Comparison of ENCODE assay signal across 14 cellular contexts in the genomic region with DNA sequence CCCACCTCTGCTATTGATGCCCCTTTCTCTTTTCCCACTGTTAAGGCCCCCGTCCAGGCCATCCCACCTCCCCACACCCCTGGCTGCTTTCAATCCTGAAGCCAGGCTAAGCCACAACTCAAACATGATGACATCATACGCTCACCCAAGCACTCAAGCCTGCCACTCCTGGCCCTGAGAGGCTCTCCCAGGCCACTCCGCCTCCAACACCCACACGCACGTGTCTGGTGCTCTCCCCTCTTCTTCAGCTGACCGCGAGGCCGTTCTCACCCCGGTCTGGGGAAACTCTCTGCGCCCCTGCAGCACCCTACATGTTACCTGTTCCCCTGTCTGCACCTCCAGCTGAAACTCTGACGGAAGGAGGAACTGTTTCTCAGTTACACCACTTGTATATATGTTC. TPM values are rescaled to one million over a fixed set of nuclear protein-coding genes. Genes with fewer than 3 reads are reported as not detected.
DNase-seq lines count a peak whose midpoint lies in the region; ATAC-seq and TF ChIP-seq lines count a peak whose summit lies in the region.
"Had no signal": no experiment of that assay in that cellular context is flagged by ENCODE, and none has a peak within 500 bp of the region (broad histone marks: within the 10 kb centered on the region; RNA-seq: fewer than 3 reads in every experiment).

No MANE protein-coding gene starts in this region.

- H3K4me3 Mint-ChIP-seq in activated CD4-positive, alpha-beta memory T cell treated with anti-CD3 and anti-CD28 coated beads for 36 hours, result no peak overlapping the region
- H3K4me3 Mint-ChIP-seq in effector memory CD8-positive, alpha-beta T cell, result peak overlapping the region in 1 of 2 donors; percentile 42

- peaks cover 0 to 95% (median 46%) of the 10 kb centered on the region in 12 donors for H3K4me1 ChIP-seq in heart left ventricle
- H3K4me1 ChIP-seq in right atrium auricular region, result peaks cover 0 to 44% of the 10 kb centered on the region in 2 donors
- H3K4me1 ChIP-seq in lower lobe of right lung, result peaks cover 87% of the 10 kb centered on the region
- peaks cover 67% of the 10 kb centered on the region for H3K4me1 ChIP-seq in upper lobe of right lung

- POLR2A ChIA-PET in activated CD4-positive, alpha-beta memory T cell treated with anti-CD3 and anti-CD28 coated beads for 36 hours (lab: Charles Lee), result no interaction called here

- intact Hi-C loops in heart left ventricle (cut with DNase I) (loop anchor here in 1 of 10 donors (10.0 kb wide), 1 partner anchor 75 kb away; a partner anchor contains a TSS), lower lobe of right lung (cut with DNase I) (no loop called here), upper lobe of right lung (cut with DNase I) (no loop called here)
- intact Hi-C loops in activated CD4-positive, alpha-beta memory T cell treated with anti-CD3 and anti-CD28 coated beads for 36 hours (cut with micrococcal nuclease), result no loop called here

- no peak for TF ChIP-seq POLR2A in heart left ventricle (IDR thresholded peaks at IDR 0.05)

- ATAC-seq in heart left ventricle (peak in 3 of 4 donors; percentile 38 to 59 (median 48)), lower lobe of right lung (peak; percentile 56 to 74), upper lobe of right lung (peak; percentile 41)
- ATAC-seq in effector memory CD8-positive, alpha-beta T cell (replicated peaks), result no peak

- H3K27ac Mint-ChIP-seq in activated CD4-positive, alpha-beta memory T cell treated with anti-CD3 and anti-CD28 coated beads for 36 hours, result peak overlapping the region; percentile 55
- H3K27ac Mint-ChIP-seq in effector memory CD8-positive, alpha-beta T cell, result peak overlapping the region in 1 of 2 donors; percentile 94

- DNase-seq in heart left ventricle, result no peak
- no peak for DNase-seq in right atrium auricular region (ENCODE audit: low spot score)
- DNase-seq in activated CD4-positive, alpha-beta memory T cell treated with anti-CD3 and anti-CD28 coated beads for 36 hours, result no peak
- peak; percentile 71 for DNase-seq in lower lobe of right lung
- DNase-seq in upper lobe of right lung, result peak; percentile 82
- DNase-seq in COR-L47 (lab: John Stamatoyannopoulos, UW), result no peak
- DNase-seq in effector memory CD8-positive, alpha-beta T cell, result no peak
- DNase-seq: DND-41, HCEC 1CT, mesendoderm, NCI-H1048, nucleus accumbens had no signal

- H3K27me3 Mint-ChIP-seq in activated CD4-positive, alpha-beta memory T cell treated with anti-CD3 and anti-CD28 coated beads for 36 hours, result no peaks in the 10 kb centered on the region
- H3K27me3 Mint-ChIP-seq in effector memory CD8-positive, alpha-beta T cell, result no peaks in the 10 kb centered on the region

- H3K4me1 Mint-ChIP-seq in activated CD4-positive, alpha-beta memory T cell treated with anti-CD3 and anti-CD28 coated beads for 36 hours (ENCODE audit: low read depth), result peaks cover 57% of the 10 kb centered on the region
- peaks cover 49 to 55% of the 10 kb centered on the region in 2 donors for H3K4me1 Mint-ChIP-seq in effector memory CD8-positive, alpha-beta T cell (ENCODE audit: low read depth in 2 of 2)

- H3K27me3 ChIP-seq in heart left ventricle (no peaks in the 10 kb centered on the region), right atrium auricular region (no peaks in the 10 kb centered on the region), lower lobe of right lung (ENCODE audit: low read depth) (no peaks in the 10 kb centered on the region), upper lobe of right lung (no peaks in the 10 kb centered on the region)

- peak overlapping the region in 2 of 12 donors; percentile 35 to 54 for H3K27ac ChIP-seq in heart left ventricle
- H3K27ac ChIP-seq in right atrium auricular region, result no peak overlapping the region
- no peak overlapping the region for H3K27ac ChIP-seq in lower lobe of right lung
- no peak overlapping the region for H3K27ac ChIP-seq in upper lobe of right lung
- H3K27ac ChIP-seq: VCaP had no signal

- peaks cover 0 to 78% (median 71%) of the 10 kb centered on the region in 9 donors for H3K36me3 ChIP-seq in heart left ventricle
- H3K36me3 ChIP-seq in right atrium auricular region, result peaks cover 77% of the 10 kb centered on the region
- H3K36me3 ChIP-seq in lower lobe of right lung, result peaks cover 74% of the 10 kb centered on the region
- peaks cover 73% of the 10 kb centered on the region for H3K36me3 ChIP-seq in upper lobe of right lung

- TF ChIP-seq CTCF in heart left ventricle (IDR thresholded peaks at IDR 0.05), result no peak
- TF ChIP-seq CTCF in right atrium auricular region (IDR thresholded peaks at IDR 0.05), result no peak
- no peak for TF ChIP-seq CTCF in lower lobe of right lung (IDR thresholded peaks at IDR 0.05)
- no peak for TF ChIP-seq CTCF in upper lobe of right lung (IDR thresholded peaks at IDR 0.05)

- H3K36me3 Mint-ChIP-seq in activated CD4-positive, alpha-beta memory T cell treated with anti-CD3 and anti-CD28 coated beads for 36 hours, result peaks cover 66% of the 10 kb centered on the region
- peaks cover 94% of the 10 kb centered on the region for H3K36me3 Mint-ChIP-seq in effector memory CD8-positive, alpha-beta T cell (ENCODE audit: insufficient read depth)

- no peaks in the 10 kb centered on the region for H3K9me3 Mint-ChIP-seq in activated CD4-positive, alpha-beta memory T cell treated with anti-CD3 and anti-CD28 coated beads for 36 hours
- no peaks in the 10 kb centered on the region for H3K9me3 Mint-ChIP-seq in effector memory CD8-positive, alpha-beta T cell

- CTCF ChIA-PET in activated CD4-positive, alpha-beta memory T cell treated with anti-CD3 and anti-CD28 coated beads for 36 hours (lab: Charles Lee), result no interaction called here

- WGBS in heart left ventricle, 4 donors, result 64 to 77% (median 69%) methylated on average over 11 of the region's 11 CpGs

- H3K4me3 ChIP-seq in heart left ventricle (no peak overlapping the region), right atrium auricular region (no peak overlapping the region), lower lobe of right lung (no peak overlapping the region), upper lobe of right lung (no peak overlapping the region)

- no peaks in the 10 kb centered on the region for H3K9me3 ChIP-seq in heart left ventricle
- no peaks in the 10 kb centered on the region for H3K9me3 ChIP-seq in right atrium auricular region
- H3K9me3 ChIP-seq in lower lobe of right lung, result no peaks in the 10 kb centered on the region
- H3K9me3 ChIP-seq in upper lobe of right lung, result no peaks in the 10 kb centered on the region

RNA-seq across cellular contexts. Expression of a gene that starts 6.2 kb away (rescaled TPM):
- total RNA-seq in heart left ventricle (10 to 100 TPM; 15.4 to 40.3 (median 20.2) TPM), right atrium auricular region (10 to 100 TPM; 18.9 to 25.5 TPM), lower lobe of right lung (40.4 TPM), upper lobe of right lung (40.3 TPM)
- polyA plus RNA-seq in heart left ventricle, result 10 to 100 TPM in 1 of 2 donors, 1 to 10 TPM in 1; 8.7 to 10.9 TPM
- total RNA-seq in activated CD4-positive, alpha-beta memory T cell treated with anti-CD3 and anti-CD28 coated beads for 36 hours, result 10 to 100 TPM; 18.2 to 19.1 TPM

RNA-seq across cellular contexts. Expression of a gene that starts 48.1 kb away (rescaled TPM):
- total RNA-seq in heart left ventricle, result not detected
- not detected for polyA plus RNA-seq in heart left ventricle
- not detected for total RNA-seq in right atrium auricular region
- not detected for total RNA-seq in activated CD4-positive, alpha-beta memory T cell treated with anti-CD3 and anti-CD28 coated beads for 36 hours
- not detected for total RNA-seq in lower lobe of right lung
- total RNA-seq in upper lobe of right lung, result not detected
- polyA plus RNA-seq: BJ had no signal

RNA-seq across cellular contexts. Expression of a gene that starts 54.5 kb away (rescaled TPM):
- 1 to 10 TPM in 1 of 9 donors, under 1 TPM in 7, not detected in 1; 0.30 to 2.3 (median 0.48) TPM for total RNA-seq in heart left ventricle
- polyA plus RNA-seq in heart left ventricle, result under 1 TPM; 0.07 to 0.15 TPM
- total RNA-seq in right atrium auricular region, result under 1 TPM in 1 of 2 donors, not detected in 1; 0.90 TPM
- not detected for total RNA-seq in activated CD4-positive, alpha-beta memory T cell treated with anti-CD3 and anti-CD28 coated beads for 36 hours
- 1.5 TPM for total RNA-seq in lower lobe of right lung
- total RNA-seq in upper lobe of right lung, result 0.64 TPM
- polyA plus RNA-seq: BJ had no signal

Comparison
In these comparisons a context has a peak if more than half of its experiments do, and no peak if none do; other contexts are left out.
1. DNase-seq: peak in lower lobe of right lung (single experiment) and upper lobe of right lung (single experiment); none in heart left ventricle (0 of 5), right atrium auricular region (single experiment), activated CD4-positive, alpha-beta memory T cell treated with anti-CD3 and anti-CD28 coated beads for 36 hours (single experiment), COR-L47 (single experiment) and effector memory CD8-positive, alpha-beta T cell (0 of 3).